25 cellular contexts compared by ENCODE assay signal in genomic region chr5:165809914-165810313, GRCh38.
"Had no signal": no experiment of that assay in that cellular context is flagged by ENCODE, and none has a peak within 500 bp of the region (broad histone marks: within the 10 kb centered on the region; RNA-seq: fewer than 3 reads in every experiment).

No MANE protein-coding gene starts in this region.

- H3K27me3 ChIP-seq: colonic mucosa, esophagus muscularis mucosa, esophagus squamous epithelium, foreskin keratinocyte, gastrocnemius medialis, heart left ventricle, hepatocyte had no signal

- DNase-seq: colonic mucosa; cortex of kidney; dermis blood vessel endothelial cell; dorsolateral prefrontal cortex; effector CD4-positive, alpha-beta T cell; effector CD8-positive, alpha-beta T cell; effector memory CD4-positive, alpha-beta T cell; effector memory CD8-positive, alpha-beta T cell; endodermal cell; erythroblast; esophagus squamous epithelium; foreskin fibroblast; foreskin keratinocyte; foreskin melanocyte; gastrocnemius medialis; glutamatergic neuron; head of caudate nucleus; heart right ventricle had no signal

- H2AFZ ChIP-seq: hepatocyte had no signal

- H3K36me3 ChIP-seq: colonic mucosa, esophagus muscularis mucosa, esophagus squamous epithelium, gastrocnemius medialis, gastroesophageal sphincter, heart left ventricle, heart right ventricle had no signal

- H3K79me2 ChIP-seq: hepatocyte had no signal

- H3K4me1 ChIP-seq: colonic mucosa, esophagus muscularis mucosa, esophagus squamous epithelium, foreskin keratinocyte, gastrocnemius medialis, gastroesophageal sphincter, heart left ventricle, heart right ventricle had no signal

- H3K9me3 ChIP-seq: colonic mucosa, esophagus muscularis mucosa, esophagus squamous epithelium, gastrocnemius medialis, gastroesophageal sphincter had no signal

- ATAC-seq: effector memory CD8-positive, alpha-beta T cell; esophagus mucosa; foreskin keratinocyte; gastrocnemius medialis; gastroesophageal sphincter; heart left ventricle; heart right ventricle had no signal

- H3K27ac ChIP-seq: colonic mucosa, coronary artery, dorsolateral prefrontal cortex, epithelial cell of prostate, esophagus muscularis mucosa, esophagus squamous epithelium, foreskin keratinocyte, gastrocnemius medialis, gastroesophageal sphincter, heart left ventricle, heart right ventricle, hepatocyte had no signal

- H3K4me2 ChIP-seq: hepatocyte had no signal

- H3K4me3 ChIP-seq: colonic mucosa, coronary artery, dorsolateral prefrontal cortex, esophagus muscularis mucosa, esophagus squamous epithelium, gastrocnemius medialis, gastroesophageal sphincter, heart left ventricle, heart right ventricle, hepatocyte had no signal
